8 cellular contexts compared by ENCODE assay signal in genomic region chr10:76433161-76434005, GRCh38.
A peak's percentile ranks its signal among the peaks of the same experiment; 100 is the strongest.
DNase-seq lines count a peak whose midpoint lies in the region; ATAC-seq and TF ChIP-seq lines count a peak whose summit lies in the region.

No MANE protein-coding gene starts in this region.

- ATAC-seq in left cardiac atrium (peak; percentile 25 to 48), GM21360 (IDR thresholded peaks at IDR 0.05; ENCODE audit: unreplicated experiment) (no peak), GM19023 (IDR thresholded peaks at IDR 0.05; ENCODE audit: unreplicated experiment) (no peak)

- intact Hi-C loops in left cardiac atrium (cut with DNase I) = loop anchor here (5.0 to 10.0 kb wide), 3 partner anchors 36 to 341 kb away; no protein-coding TSS in a partner anchor

- no peak overlapping the region for H3K4me2 ChIP-seq in smooth muscle cell

- 63% methylated on average over 8 of the region's 8 CpGs for WGBS in smooth muscle cell (ENCODE audit: low lambda C conversion rate)

- H3K27me3 ChIP-seq in smooth muscle cell (ENCODE audit: low read depth) = no peaks in the 10 kb centered on the region

- no peak overlapping the region for H3K4me3 ChIP-seq in smooth muscle cell

- H4K20me1 ChIP-seq in smooth muscle cell (ENCODE audit: low read depth) = no peaks in the 10 kb centered on the region

- no peaks in the 10 kb centered on the region for H3K79me2 ChIP-seq in smooth muscle cell (ENCODE audit: low read depth)

- H3K27ac ChIP-seq in smooth muscle cell (ENCODE audit: low read depth) = peak overlapping the region; percentile 63

- no peak overlapping the region for H2AFZ ChIP-seq in smooth muscle cell (ENCODE audit: low read depth)

- no peaks in the 10 kb centered on the region for H3K9me3 ChIP-seq in smooth muscle cell (replicated peaks; ENCODE audit: low read depth)

- H3K9ac ChIP-seq in smooth muscle cell (ENCODE audit: low read depth) = no peak overlapping the region

- TF ChIP-seq CTCF in smooth muscle cell (IDR thresholded peaks at IDR 0.05; ENCODE audit: borderline replicate concordance, insufficient read depth, poor library complexity, severe bottlenecking) = no peak

- no peaks in the 10 kb centered on the region for H3K36me3 ChIP-seq in smooth muscle cell (ENCODE audit: low read depth)

- H3F3A ChIP-seq in smooth muscle cell (ENCODE audit: low read depth) = peaks cover 12% of the 10 kb centered on the region

- DNase-seq in NCI-H1436 treated with DMSO at 0.1 percent for 48 hours (lab: John Stamatoyannopoulos, UW) (peak; percentile 93), NCI-H774 (lab: John Stamatoyannopoulos, UW) (peak; percentile 98), left cardiac atrium (peak; percentile 71), smooth muscle cell (lab: John Stamatoyannopoulos, UW; ENCODE audit: unreplicated experiment) (no peak), cerebellar cortex (ENCODE audit: low spot score) (no peak), 8988T (no peak)

- peaks cover 28% of the 10 kb centered on the region for H3K4me1 ChIP-seq in smooth muscle cell (ENCODE audit: low read depth)

Comparison
In these comparisons a context has a peak if more than half of its experiments do, and no peak if none do; other contexts are left out.
1. DNase-seq: peak in NCI-H1436 treated with DMSO at 0.1 percent for 48 hours (single experiment), NCI-H774 (single experiment) and left cardiac atrium (single experiment); none in smooth muscle cell (single experiment), cerebellar cortex (single experiment) and 8988T (single experiment).
2. ATAC-seq: peak in left cardiac atrium (2 of 2); none in GM21360 (single experiment) and GM19023 (single experiment).